ENCODE assay signal across 13 cellular contexts in the genomic region with DNA sequence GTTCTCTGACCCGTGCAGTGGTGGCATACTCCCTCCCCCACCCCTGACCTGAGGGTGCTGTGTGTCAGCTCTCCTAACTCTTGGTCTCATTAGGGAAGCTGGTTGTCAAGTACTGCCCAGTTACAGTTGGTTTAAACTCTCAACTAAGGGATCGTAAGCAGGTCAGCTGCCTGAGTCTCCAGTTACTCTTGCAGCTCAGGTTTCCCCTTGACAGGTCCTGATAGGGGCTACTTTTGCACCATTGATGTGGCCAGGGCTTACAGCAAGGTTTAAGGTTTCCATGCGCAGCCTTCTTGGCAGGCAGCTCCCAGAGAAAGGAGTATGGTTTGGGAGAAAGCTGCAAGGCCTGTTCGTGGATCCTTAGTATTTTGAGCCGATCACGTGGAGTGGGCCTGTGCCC.
DNase-seq lines count a peak whose midpoint lies in the region; ATAC-seq, FAIRE-seq and TF ChIP-seq lines count a peak whose summit lies in the region.
"Had no signal": no experiment of that assay in that cellular context is flagged by ENCODE, and none has a peak within 500 bp of the region (broad histone marks: within the 10 kb centered on the region; RNA-seq: fewer than 3 reads in every experiment).

No MANE protein-coding gene starts in this region.

- peaks cover 39 to 84% (median 75%) of the 10 kb centered on the region in 4 donors for H3K4me1 ChIP-seq in esophagus muscularis mucosa

- TF ChIP-seq EP300 in esophagus muscularis mucosa (IDR thresholded peaks at IDR 0.05): no peak

- peak overlapping the region in 1 of 4 donors; percentile 11 for H3K4me3 ChIP-seq in esophagus muscularis mucosa

- no peak for DNase-seq in GM12892 (ENCODE audit: insufficient read length)
- peak; percentile 76 for DNase-seq in NCI-H2196 (lab: John Stamatoyannopoulos, UW; ENCODE audit: unreplicated experiment)
- no peak for DNase-seq in esophagus muscularis mucosa (ENCODE audit: extremely low spot score)
- no peak for DNase-seq in sciatic nerve (ENCODE audit: low spot score)
- no peak for DNase-seq in activated gamma-delta T cell treated with Interleukin-2 at 50 U/mL for 16 hours
- no peak for DNase-seq in NCI-H2081 (lab: John Stamatoyannopoulos, UW)
- DNase-seq in ACHN: no peak
- DNase-seq: left colon; NK-92 treated with Interleukin-12 subunit alpha and Interleukin-12 subunit beta, amount 100 ng/mL, for 24 hours; posterior cingulate gyrus; T1000; trophoblast cell had no signal

- no peak for TF ChIP-seq CTCF in esophagus muscularis mucosa (IDR thresholded peaks at IDR 0.05)

- in situ Hi-C loops in ACHN (cut with HindIII; ENCODE audit: low pct_ligation_motif_present, low pct_unique_long_range_greater_than_20kb, low sequenced_read_pairs): no loop called here

- peak overlapping the region; percentile 71 to 76 (median 74) for H3K27ac ChIP-seq in esophagus muscularis mucosa (replicated peaks in 1 of 4)

- H3K27me3 ChIP-seq in esophagus muscularis mucosa: no peaks in the 10 kb centered on the region

- WGBS in esophagus muscularis mucosa: 44% methylated on average over 6 of the region's 6 CpGs

- H3K9me3 ChIP-seq in esophagus muscularis mucosa: no peaks in the 10 kb centered on the region

- ATAC-seq in sciatic nerve (peak; percentile 19), HG03342 (IDR thresholded peaks at IDR 0.05; ENCODE audit: unreplicated experiment) (no peak)
- ATAC-seq: left colon had no signal

- no peak for FAIRE-seq in GM12892 (lab: Jason Lieb, UNC)

- intact Hi-C loops in esophagus muscularis mucosa (cut with DNase I): loop anchor here (10.0 kb wide), 1 partner anchor 69 kb away; no protein-coding TSS in a partner anchor
- intact Hi-C loops in sciatic nerve (cut with DNase I): no loop called here

- TF ChIP-seq POLR2A in GM12892 (IDR thresholded peaks at IDR 0.05; ENCODE audit: low read depth, low read length) (0 out of 2 replicates have a peak, but pooled peaks have one; percentile 26), esophagus muscularis mucosa (IDR thresholded peaks at IDR 0.05; ENCODE audit: low read depth) (no peak)

- no peaks in the 10 kb centered on the region for H3K36me3 ChIP-seq in esophagus muscularis mucosa
